In genomic region chr14:101601603-101602465, GRCh38 we compare ENCODE assay signal across 27 cellular contexts. TPM values are rescaled to one million over a fixed set of nuclear protein-coding genes. Genes with fewer than 3 reads are reported as not detected.
DNase-seq lines count a peak whose midpoint lies in the region; ATAC-seq and TF ChIP-seq lines count a peak whose summit lies in the region.
"Had no signal": no experiment of that assay in that cellular context is flagged by ENCODE, and none has a peak within 500 bp of the region (broad histone marks: within the 10 kb centered on the region; RNA-seq: fewer than 3 reads in every experiment).

No MANE protein-coding gene starts in this region.

- no peak overlapping the region for H3K27ac ChIP-seq in GM23338 (ENCODE audit: low read depth)
- H3K27ac ChIP-seq in esophagus muscularis mucosa (replicated peaks in 1 of 4), result no peak overlapping the region
- no peak overlapping the region for H3K27ac ChIP-seq in PC-9
- H3K27ac ChIP-seq: esophagus squamous epithelium, gastrocnemius medialis, neutrophil had no signal

- H3K27me3 ChIP-seq in GM23338 (ENCODE audit: insufficient read depth), result no peaks in the 10 kb centered on the region
- H3K27me3 ChIP-seq in esophagus muscularis mucosa, result peaks cover 0 to 38% (median 0%) of the 10 kb centered on the region in 4 donors
- H3K27me3 ChIP-seq in PC-9 (ENCODE audit: insufficient read depth, low read depth), result peaks cover 16% of the 10 kb centered on the region; the same call in 1 of the 2 replicates

- H3K4me1 ChIP-seq in GM23338 (ENCODE audit: insufficient read depth), result no peaks in the 10 kb centered on the region
- H3K4me1 ChIP-seq in esophagus muscularis mucosa, result no peaks in the 10 kb centered on the region
- no peaks in the 10 kb centered on the region for H3K4me1 ChIP-seq in PC-9 (replicated peaks; ENCODE audit: insufficient read depth)
- H3K4me1 ChIP-seq: esophagus squamous epithelium, gastrocnemius medialis had no signal

- CTCF ChIA-PET in PC-9 (lab: Charles Lee), result no interaction called here

- intact Hi-C loops in esophagus muscularis mucosa (cut with DNase I), result no loop called here
- intact Hi-C loops in PC-9 (cut with micrococcal nuclease; ENCODE audit: unreplicated experiment), result no loop called here

- TF ChIP-seq CTCF in GM23338 (conservative IDR thresholded peaks at IDR 0.05; ENCODE audit: low read depth in 2 of 2), result no peak
- no peak for TF ChIP-seq CTCF in esophagus muscularis mucosa (IDR thresholded peaks at IDR 0.05)
- no peak for TF ChIP-seq CTCF in PC-9 (conservative IDR thresholded peaks at IDR 0.05)

- TF ChIP-seq EP300 in esophagus muscularis mucosa (IDR thresholded peaks at IDR 0.05), result no peak

- ATAC-seq in activated T-cell treated with anti-CD3 and anti-CD28 coated beads, Interleukin-2, amount 50 U/mL, for 72 hours (replicated peaks in 1 of 2), result no peak
- peak; percentile 45; the same call in 1 of the 3 replicates for ATAC-seq in GM23338
- ATAC-seq: gastrocnemius medialis had no signal

- no peaks in the 10 kb centered on the region for H3F3A ChIP-seq in GM23338 (replicated peaks; ENCODE audit: low read depth)
- H3F3A ChIP-seq in PC-9 (ENCODE audit: insufficient read depth, low read depth), result no peaks in the 10 kb centered on the region

- no peak overlapping the region for H2AFZ ChIP-seq in GM23338
- H2AFZ ChIP-seq in PC-9, result no peak overlapping the region

- POLR2A ChIA-PET in PC-9 (lab: Charles Lee; ENCODE audit: unreplicated experiment), result no interaction called here

- peaks cover 17% of the 10 kb centered on the region for H3K4me1 Mint-ChIP-seq in activated T-cell treated with anti-CD3 and anti-CD28 coated beads, Interleukin-2, amount 50 U/mL, for 72 hours (ENCODE audit: low read depth)
- H3K4me1 Mint-ChIP-seq in GM23338, result no peaks in the 10 kb centered on the region

- H3K9me2 ChIP-seq in GM23338 (ENCODE audit: insufficient read depth) (no peaks in the 10 kb centered on the region), PC-9 (ENCODE audit: insufficient read depth) (no peaks in the 10 kb centered on the region)

- H3K4me3 Mint-ChIP-seq in activated T-cell treated with anti-CD3 and anti-CD28 coated beads, Interleukin-2, amount 50 U/mL, for 72 hours, result no peak overlapping the region
- H3K4me3 Mint-ChIP-seq in GM23338, result no peak overlapping the region
- H3K4me3 Mint-ChIP-seq: activated naive CD8-positive, alpha-beta T cell; activated T-helper 1 cell treated with anti-CD3 and anti-CD28 coated beads, Interleukin-12 subunit alpha, Interleukin-12 subunit beta, Interleukin-2, Interleukin-4 antibody, amounts not matched to agents 30 ng/mL and 10 ng/mL and 1 ng/mL, durations not matched to agents 14 hours and 24 hours and 36 hours; memory B cell; T-helper 1 cell treated with Interleukin-12 subunit alpha and Interleukin-12 subunit beta and Interleukin-4 antibody, amounts not matched to agents 30 μg/mL and 1 μg/mL, for 36 hours had no signal

- no peak overlapping the region for H3K27ac Mint-ChIP-seq in activated T-cell treated with anti-CD3 and anti-CD28 coated beads, Interleukin-2, amount 50 U/mL, for 72 hours
- no peak overlapping the region for H3K27ac Mint-ChIP-seq in GM23338
- H3K27ac Mint-ChIP-seq: activated naive CD8-positive, alpha-beta T cell; activated T-helper 1 cell treated with anti-CD3 and anti-CD28 coated beads, Interleukin-12 subunit alpha, Interleukin-12 subunit beta, Interleukin-2, Interleukin-4 antibody, amounts not matched to agents 30 ng/mL and 10 ng/mL and 1 ng/mL, durations not matched to agents 14 hours and 24 hours and 36 hours; memory B cell; T-helper 1 cell treated with Interleukin-12 subunit alpha and Interleukin-12 subunit beta and Interleukin-4 antibody, amounts not matched to agents 30 μg/mL and 1 μg/mL, for 36 hours had no signal

- H3K4me3 ChIP-seq in GM23338 (no peak overlapping the region), esophagus muscularis mucosa (no peak overlapping the region), PC-9 (no peak overlapping the region)
- H3K4me3 ChIP-seq: BLaER1 treated with 17β-estradiol and CSF1 and Interleukin-3, amounts not matched to agents 10 nM and 100 nM; esophagus squamous epithelium; gastrocnemius medialis had no signal

- peaks cover 19% of the 10 kb centered on the region for H3K27me3 Mint-ChIP-seq in activated T-cell treated with anti-CD3 and anti-CD28 coated beads, Interleukin-2, amount 50 U/mL, for 72 hours (ENCODE audit: low read depth)
- H3K27me3 Mint-ChIP-seq in GM23338 (ENCODE audit: insufficient read depth, low read depth, poor library complexity), result peaks cover 11% of the 10 kb centered on the region

- H3K79me2 ChIP-seq in GM23338 (replicated peaks; ENCODE audit: insufficient read depth) (no peaks in the 10 kb centered on the region), PC-9 (ENCODE audit: low read depth) (no peaks in the 10 kb centered on the region)

- peaks cover 2 to 3% of the 10 kb centered on the region in 2 donors for H3K9me3 Mint-ChIP-seq in activated T-cell treated with anti-CD3 and anti-CD28 coated beads, Interleukin-2, amount 50 U/mL, for 72 hours
- peaks cover 16% of the 10 kb centered on the region; the same call in 2 of the 3 replicates for H3K9me3 Mint-ChIP-seq in GM23338

- no peak for TF ChIP-seq POLR2A in esophagus muscularis mucosa (IDR thresholded peaks at IDR 0.05; ENCODE audit: low read depth)

- peaks cover 0 to 10% (median 0%) of the 10 kb centered on the region in 4 donors for H3K9me3 ChIP-seq in esophagus muscularis mucosa
- H3K9me3 ChIP-seq in PC-9 (ENCODE audit: insufficient read depth, low read depth), result no peaks in the 10 kb centered on the region
- H3K9me3 ChIP-seq: esophagus squamous epithelium, gastrocnemius medialis, neutrophil had no signal

- DNase-seq in activated T-cell treated with anti-CD3 and anti-CD28 coated beads, Interleukin-2, amount 50 U/mL, for 48 hours, result peak; percentile 6 to 9
- no peak for DNase-seq in activated T-cell treated with anti-CD3 and anti-CD28 coated beads, Interleukin-2, amount 50 U/mL, for 72 hours
- DNase-seq in GM23338 (ENCODE audit: low spot score) (peak; percentile 7), esophagus muscularis mucosa (ENCODE audit: extremely low spot score) (peak; percentile 77), PC-9 (no peak), NOMO-1 (lab: John Stamatoyannopoulos, UW; ENCODE audit: unreplicated experiment in 2 of 2) (no peak), DMS53 treated with DMSO at 0.1 percent for 48 hours (lab: John Stamatoyannopoulos, UW; ENCODE audit: unreplicated experiment) (no peak)
- peak; percentile 11 for DNase-seq in stimulated activated CD8-positive, alpha-beta memory T cell treated with anti-CD3 and anti-CD28 coated beads, Interleukin-4, amount 100 ng/mL, for 48 hours
- DNase-seq: activated CD4-positive, alpha-beta T cell treated with anti-CD3 and anti-CD28 coated beads, Interleukin-2, amount 50 U/mL, for 4 hours; Calu3; effector memory CD4-positive, alpha-beta T cell; esophagus squamous epithelium; kidney; NCI-H1092 treated with DMSO at 0.1 percent for 48 hours; NCI-H2029; NCI-H226; OCI-M1; stimulated activated CD4-positive, alpha-beta T cell treated with anti-CD3 and anti-CD28 coated beads, Interleukin-12 subunit alpha, Interleukin-12 subunit beta, amount 100 ng/mL, for 4 hours; stimulated activated CD4-positive, alpha-beta T cell treated with anti-CD3 and anti-CD28 coated beads, Interleukin-4, amount 100 ng/mL, for 4 hours had no signal

- H4K20me1 ChIP-seq in GM23338 (replicated peaks; ENCODE audit: insufficient read depth), result no peaks in the 10 kb centered on the region
- no peaks in the 10 kb centered on the region for H4K20me1 ChIP-seq in PC-9 (ENCODE audit: insufficient read depth)
- H4K20me1 ChIP-seq: BLaER1 treated with 17β-estradiol and CSF1 and Interleukin-3, amounts not matched to agents 10 nM and 100 nM had no signal

- BruUV-seq in PC-9 (replicated peaks; lab: Mats Ljungman, UMichigan), result no TSS peak

- 94% methylated on average over 13 of the region's 35 CpGs for WGBS in esophagus muscularis mucosa

- H3K4me2 ChIP-seq in GM23338, result no peak overlapping the region
- H3K4me2 ChIP-seq in PC-9, result no peak overlapping the region

- no peaks in the 10 kb centered on the region for H3K36me3 ChIP-seq in GM23338 (ENCODE audit: insufficient read depth)
- no peaks in the 10 kb centered on the region for H3K36me3 ChIP-seq in esophagus muscularis mucosa
- H3K36me3 ChIP-seq in PC-9 (ENCODE audit: low read depth), result no peaks in the 10 kb centered on the region
- H3K36me3 ChIP-seq: BLaER1 treated with 17β-estradiol and CSF1 and Interleukin-3, amounts not matched to agents 10 nM and 100 nM; esophagus squamous epithelium; gastrocnemius medialis; neutrophil had no signal

- H3K36me3 Mint-ChIP-seq in activated T-cell treated with anti-CD3 and anti-CD28 coated beads, Interleukin-2, amount 50 U/mL, for 72 hours (ENCODE audit: insufficient read depth in 2 of 2), result peaks cover 0 to 4% of the 10 kb centered on the region in 2 donors
- H3K36me3 Mint-ChIP-seq in GM23338 (ENCODE audit: low read depth), result no peaks in the 10 kb centered on the region
- H3K36me3 Mint-ChIP-seq: activated naive CD8-positive, alpha-beta T cell had no signal

TF ChIP-seq in GM23338, 12 proteins besides CTCF, POLR2A, EP300 and RAD21 (continues in another document):
- no peak for TF ChIP-seq EZH2phosphoT487 (IDR thresholded peaks at IDR 0.05; ENCODE audit: unreplicated experiment)
- no peak for TF ChIP-seq ETS1 (IDR thresholded peaks at IDR 0.05)
- no peak for TF ChIP-seq ZNF331 (CRISPR knock-in tag; IDR thresholded peaks at IDR 0.05; ENCODE audit: low read depth)
- TF ChIP-seq ZNF114 (CRISPR knock-in tag; IDR thresholded peaks at IDR 0.05), result no peak

RNA-seq across cellular contexts. Expression of gene DIO3, which starts 40.5 kb away (rescaled TPM):
- not detected for total RNA-seq in activated T-cell treated with anti-CD3 and anti-CD28 coated beads, Interleukin-2, amount 50 U/mL, for 72 hours
- 0.28 TPM in 1 of 2 replicates, not detected in the other for total RNA-seq in GM23338 (2014; rRNA removed; shearing (Covaris generic))
- polyA plus RNA-seq in GM23338 (2016; fragmentation: Nextera tagmentation; extraction: Ambion mirVana), result 0.10 TPM in 2 replicates
- total RNA-seq in esophagus muscularis mucosa (1 to 10 TPM in 3 of 4 donors, under 1 TPM in 1; 0.99 to 1.7 (median 1.2) TPM), PC-9 (2021) (0.26 TPM in 1 of 2 replicates, not detected in the other)
- total RNA-seq: activated T-helper 1 cell treated with anti-CD3 and anti-CD28 coated beads, Interleukin-12 subunit alpha, Interleukin-12 subunit beta, Interleukin-2, Interleukin-4 antibody, amounts not matched to agents 30 ng/mL and 10 ng/mL and 1 ng/mL, durations not matched to agents 14 hours and 24 hours and 36 hours; renal cortical epithelial cell had no signal

Comparison
In these comparisons a context has a peak if more than half of its experiments do, and no peak if none do; other contexts are left out.
1. DNase-seq: peak in activated T-cell treated with anti-CD3 and anti-CD28 coated beads, Interleukin-2, amount 50 U/mL, for 48 hours (2 of 2), GM23338 (single experiment), esophagus muscularis mucosa (single experiment) and stimulated activated CD8-positive, alpha-beta memory T cell treated with anti-CD3 and anti-CD28 coated beads, Interleukin-4, amount 100 ng/mL, for 48 hours (single experiment); none in activated T-cell treated with anti-CD3 and anti-CD28 coated beads, Interleukin-2, amount 50 U/mL, for 72 hours (0 of 2), PC-9 (0 of 2), NOMO-1 (0 of 2) and DMS53 treated with DMSO at 0.1 percent for 48 hours (single experiment).